8 cellular contexts compared by ENCODE assay signal in genomic region chrX:373641-374471, GRCh38. TPM values are rescaled to one million over a fixed set of nuclear protein-coding genes. Genes with fewer than 3 reads are reported as not detected.
A peak's percentile ranks its signal among the peaks of the same experiment; 100 is the strongest.
DNase-seq lines count a peak whose midpoint lies in the region; ATAC-seq and TF ChIP-seq lines count a peak whose summit lies in the region.

No MANE protein-coding gene starts in this region.

- no peak for TF ChIP-seq CTCF in fibroblast of lung (conservative IDR thresholded peaks at IDR 0.05 in 1 of 2, IDR thresholded peaks at IDR 0.05 in 1 of 2; ENCODE audit: low read depth in 1 of 2, low read length in 2 of 2)
- TF ChIP-seq CTCF in osteoblast (IDR thresholded peaks at IDR 0.05; ENCODE audit: extremely low read depth, low read depth, low read length): no peak

- H3K4me2 ChIP-seq in fibroblast of lung (ENCODE audit: extremely low read depth, insufficient read depth, low read length) (peak overlapping the region; percentile 68), osteoblast (ENCODE audit: insufficient read depth, low read length) (peak overlapping the region; percentile 45)

- H3K9ac ChIP-seq in fibroblast of lung (ENCODE audit: insufficient read depth, low read length): no peak overlapping the region

- DNase-seq in EH (ENCODE audit: low read depth) (peak; percentile 58), fibroblast of lung (ENCODE audit: low read depth in 2 of 2) (peak in 1 of 2 donors; percentile 56), osteoblast (ENCODE audit: insufficient read length, low spot score, missing footprints) (peak; percentile 90), HPDE6-E6E7 (ENCODE audit: extremely low spot score) (no peak), inferior parietal cortex (ENCODE audit: extremely low spot score) (no peak)
- peak; percentile 67 for DNase-seq in activated CD4-positive, alpha-beta T cell treated with anti-CD3 and anti-CD28 coated beads for 48 hours
- DNase-seq in NK-92 treated with Interleukin-12 subunit alpha and Interleukin-12 subunit beta, amount 100 ng/mL, for 24 hours (lab: John Stamatoyannopoulos, UW): no peak

- peak overlapping the region; percentile 16 to 52 (median 26) for H3K4me3 ChIP-seq in fibroblast of lung (replicated peaks in 1 of 4; ENCODE audit: control extremely low read depth in 1 of 4, insufficient read depth in 1 of 4, low read depth in 3 of 4, low read length in 4 of 4)
- H3K4me3 ChIP-seq in osteoblast (ENCODE audit: insufficient read depth, low read length): peak overlapping the region; percentile 37

- H3K79me2 ChIP-seq in fibroblast of lung (ENCODE audit: control insufficient read depth, insufficient read depth, low read length) (no peaks in the 10 kb centered on the region), osteoblast (ENCODE audit: insufficient read depth, low read length) (peaks cover 4% of the 10 kb centered on the region)

- no peaks in the 10 kb centered on the region for H3K9me3 ChIP-seq in fibroblast of lung (ENCODE audit: control insufficient read depth, insufficient read depth, low read depth, low read length)
- no peaks in the 10 kb centered on the region for H3K9me3 ChIP-seq in osteoblast (ENCODE audit: low read depth, low read length)

- H4K20me1 ChIP-seq in fibroblast of lung (ENCODE audit: control insufficient read depth, extremely low read depth, insufficient read depth, low read length) (no peaks in the 10 kb centered on the region), osteoblast (ENCODE audit: insufficient read depth, low read length) (peaks cover 22% of the 10 kb centered on the region)

- no peak overlapping the region for H2AFZ ChIP-seq in fibroblast of lung (ENCODE audit: low read length)
- H2AFZ ChIP-seq in osteoblast (ENCODE audit: low read length): no peak overlapping the region

- H3K27ac ChIP-seq in fibroblast of lung (ENCODE audit: insufficient read depth, low read length): no peak overlapping the region
- no peak overlapping the region for H3K27ac ChIP-seq in osteoblast (ENCODE audit: low read depth, low read length)

- H3K36me3 ChIP-seq in fibroblast of lung (ENCODE audit: control insufficient read depth, insufficient read depth, low read length) (no peaks in the 10 kb centered on the region), osteoblast (ENCODE audit: insufficient read depth, low read length) (no peaks in the 10 kb centered on the region)

- no peak for ATAC-seq in HG02870 (IDR thresholded peaks at IDR 0.05; ENCODE audit: unreplicated experiment)

- H3K27me3 ChIP-seq in fibroblast of lung (ENCODE audit: control insufficient read depth, insufficient read depth, low read length): peaks cover 6% of the 10 kb centered on the region
- H3K27me3 ChIP-seq in osteoblast (ENCODE audit: insufficient read depth, low read length): peaks cover 35% of the 10 kb centered on the region

- no peaks in the 10 kb centered on the region for H3K4me1 ChIP-seq in fibroblast of lung (ENCODE audit: control insufficient read depth, extremely low read depth, insufficient read depth, low read length)
- peaks cover 9% of the 10 kb centered on the region for H3K4me1 ChIP-seq in osteoblast (ENCODE audit: insufficient read depth, low read length)

RNA-seq across cellular contexts. Expression of gene PPP2R3B, which starts 12.9 kb away (rescaled TPM):
- 14.4 and 14.7 TPM in 2 replicates for total RNA-seq in fibroblast of lung
- polyA plus RNA-seq in fibroblast of lung: 3.2 and 6.3 TPM in 2 replicates
- polyA plus RNA-seq in fibroblast of lung (2012): 4.3 and 9.2 TPM in 2 replicates
- polyA minus RNA-seq in fibroblast of lung (ENCODE audit: low replicate concordance): 20.1 and 24.1 TPM in 2 replicates
- 10.3 and 13.4 TPM in 2 replicates for total RNA-seq in osteoblast

RNA-seq across cellular contexts. Expression of gene GTPBP6, which starts 55.3 kb away (rescaled TPM):
- 36.2 and 46.1 TPM in 2 replicates for total RNA-seq in fibroblast of lung
- 15.4 and 24.0 TPM in 2 replicates for polyA plus RNA-seq in fibroblast of lung
- polyA plus RNA-seq in fibroblast of lung (2012): 29.3 and 55.1 TPM in 2 replicates
- 12.4 and 21.8 TPM in 2 replicates for polyA minus RNA-seq in fibroblast of lung (ENCODE audit: low replicate concordance)
- 34.2 and 34.4 TPM in 2 replicates for total RNA-seq in osteoblast

Comparison
In these comparisons a context has a peak if more than half of its experiments do, and no peak if none do; other contexts are left out.
1. DNase-seq: peak in EH (single experiment), activated CD4-positive, alpha-beta T cell treated with anti-CD3 and anti-CD28 coated beads for 48 hours (single experiment) and osteoblast (single experiment); none in HPDE6-E6E7 (single experiment), inferior parietal cortex (single experiment) and NK-92 treated with Interleukin-12 subunit alpha and Interleukin-12 subunit beta, amount 100 ng/mL, for 24 hours (single experiment).